1 cellular context compared by ENCODE assay signal in genomic region chr1:52925571-52926005, GRCh38.
A peak's percentile ranks its signal among the peaks of the same experiment; 100 is the strongest.
TF ChIP-seq lines count a peak whose summit lies in the region.

No MANE protein-coding gene starts in this region.

TF ChIP-seq in HepG2, 621 proteins besides CTCF, POLR2A, EP300 and RAD21 (continued from another document and continues in another):
- peak; percentile 76 for TF ChIP-seq PAXIP1 (CRISPR knock-in tag; conservative IDR thresholded peaks at IDR 0.05)
- TF ChIP-seq SKIL (CRISPR knock-in tag; IDR thresholded peaks at IDR 0.05; ENCODE audit: borderline replicate concordance), result no peak; the same call in 1 of the 2 replicates
- peak; percentile 60; the same call in 1 of the 2 replicates for TF ChIP-seq NFYC (CRISPR knock-in tag; IDR thresholded peaks at IDR 0.05)
- TF ChIP-seq GPBP1L1 (CRISPR knock-in tag; IDR thresholded peaks at IDR 0.05), result no peak
- peak; percentile 80 for TF ChIP-seq SOX5 (CRISPR knock-in tag; IDR thresholded peaks at IDR 0.05; ENCODE audit: borderline replicate concordance)
- no peak for TF ChIP-seq BCL3 (CRISPR knock-in tag; IDR thresholded peaks at IDR 0.05)
- TF ChIP-seq U2AF1 (optimal IDR thresholded peaks at IDR 0.05; ENCODE audit: low read depth, low read length), result no peak
- TF ChIP-seq FOXO1 (CRISPR knock-in tag; IDR thresholded peaks at IDR 0.05), result peak; percentile 25; the same call in 1 of the 2 replicates
- TF ChIP-seq FOXK1 (CRISPR knock-in tag; IDR thresholded peaks at IDR 0.05; ENCODE audit: borderline replicate concordance, low read depth), result peak; percentile 71; the same call in 1 of the 2 replicates
- no peak for TF ChIP-seq ZNF558 (CRISPR knock-in tag; IDR thresholded peaks at IDR 0.05; ENCODE audit: borderline replicate concordance)
- no peak for TF ChIP-seq MATR3 (CRISPR knock-in tag; IDR thresholded peaks at IDR 0.05)
- no peak for TF ChIP-seq FOXM1 (CRISPR knock-in tag; IDR thresholded peaks at IDR 0.05)
- TF ChIP-seq ZMYM2 (CRISPR knock-in tag; IDR thresholded peaks at IDR 0.05), result no peak
- TF ChIP-seq ZNF44 (CRISPR knock-in tag; IDR thresholded peaks at IDR 0.05), result no peak
- TF ChIP-seq ETS1 (CRISPR knock-in tag; IDR thresholded peaks at IDR 0.05), result no peak
- no peak for TF ChIP-seq NBN (conservative IDR thresholded peaks at IDR 0.05)
- TF ChIP-seq CSRNP1 (CRISPR knock-in tag; IDR thresholded peaks at IDR 0.05), result no peak
- TF ChIP-seq SRSF4 (IDR thresholded peaks at IDR 0.05; ENCODE audit: low read depth, low read length, poor library complexity, severe bottlenecking), result no peak
- TF ChIP-seq ZNF546 (CRISPR knock-in tag; conservative IDR thresholded peaks at IDR 0.05), result no peak
- TF ChIP-seq MED1 (CRISPR knock-in tag; IDR thresholded peaks at IDR 0.05), result peak; percentile 51; the same call in 1 of the 2 replicates
- TF ChIP-seq RFX3 (CRISPR knock-in tag; IDR thresholded peaks at IDR 0.05), result no peak
- TF ChIP-seq KLF15 (CRISPR knock-in tag; IDR thresholded peaks at IDR 0.05; ENCODE audit: borderline replicate concordance), result no peak
- TF ChIP-seq ZNF747 (CRISPR knock-in tag; IDR thresholded peaks at IDR 0.05; ENCODE audit: borderline replicate concordance), result no peak
- TF ChIP-seq HDAC2 (CRISPR knock-in tag; IDR thresholded peaks at IDR 0.05), result peak; percentile 57; the same call in 1 of the 2 replicates
- TF ChIP-seq ZNF800 (CRISPR knock-in tag; IDR thresholded peaks at IDR 0.05), result no peak
- TF ChIP-seq ZNF691 (CRISPR knock-in tag; IDR thresholded peaks at IDR 0.05; ENCODE audit: borderline replicate concordance, low read depth), result no peak
- TF ChIP-seq MBD4 (IDR thresholded peaks at IDR 0.05; ENCODE audit: borderline replicate concordance, low read length), result no peak
- no peak for TF ChIP-seq ZNF124 (CRISPR knock-in tag; IDR thresholded peaks at IDR 0.05)
- TF ChIP-seq ZNF788 (CRISPR knock-in tag; IDR thresholded peaks at IDR 0.05; ENCODE audit: borderline replicate concordance), result no peak
- no peak for TF ChIP-seq PHF8 (CRISPR knock-in tag; IDR thresholded peaks at IDR 0.05)
- TF ChIP-seq CCAR2 (optimal IDR thresholded peaks at IDR 0.05; ENCODE audit: low read depth, low read length), result no peak
- TF ChIP-seq KLF11 (CRISPR knock-in tag; IDR thresholded peaks at IDR 0.05), result no peak
- no peak for TF ChIP-seq ZNF577 (CRISPR knock-in tag; IDR thresholded peaks at IDR 0.05; ENCODE audit: borderline replicate concordance, low read depth)
- TF ChIP-seq SETDB1 (CRISPR knock-in tag; IDR thresholded peaks at IDR 0.05; ENCODE audit: borderline replicate concordance), result no peak
- TF ChIP-seq ZNF574 (CRISPR knock-in tag; IDR thresholded peaks at IDR 0.05), result no peak
- no peak for TF ChIP-seq ZNF468 (CRISPR knock-in tag; IDR thresholded peaks at IDR 0.05)
- no peak for TF ChIP-seq RFX5 (IDR thresholded peaks at IDR 0.05; ENCODE audit: low read depth, low read length)
- TF ChIP-seq ZBTB7A (CRISPR knock-in tag; IDR thresholded peaks at IDR 0.05), result no peak
- peak; percentile 83 for TF ChIP-seq HNF4G (IDR thresholded peaks at IDR 0.05; ENCODE audit: borderline replicate concordance, low read depth, low read length)
- TF ChIP-seq HNF4G (CRISPR knock-in tag; IDR thresholded peaks at IDR 0.05; ENCODE audit: borderline replicate concordance, low read depth), result no peak
- TF ChIP-seq MYC (CRISPR knock-in tag; IDR thresholded peaks at IDR 0.05; ENCODE audit: borderline replicate concordance), result no peak
- TF ChIP-seq BCL6 (CRISPR knock-in tag; IDR thresholded peaks at IDR 0.05), result 0 out of 2 replicates have a peak, but pooled peaks have one; percentile 45
- no peak for TF ChIP-seq EEA1 (CRISPR knock-in tag; IDR thresholded peaks at IDR 0.05; ENCODE audit: borderline replicate concordance)
- peak; percentile 39; the same call in 1 of the 2 replicates for TF ChIP-seq NCOA2 (CRISPR knock-in tag; IDR thresholded peaks at IDR 0.05)
- no peak for TF ChIP-seq RORA (CRISPR knock-in tag; IDR thresholded peaks at IDR 0.05)
- no peak for TF ChIP-seq SRSF1 (optimal IDR thresholded peaks at IDR 0.05; ENCODE audit: low read depth, low read length)
- TF ChIP-seq ATF1 (CRISPR knock-in tag; IDR thresholded peaks at IDR 0.05), result peak; percentile 57
- 0 out of 2 replicates have a peak, but pooled peaks have one; percentile 70 for TF ChIP-seq ZFP90 (CRISPR knock-in tag; IDR thresholded peaks at IDR 0.05; ENCODE audit: borderline replicate concordance)
- TF ChIP-seq CBX5 (CRISPR knock-in tag; IDR thresholded peaks at IDR 0.05; ENCODE audit: borderline replicate concordance), result no peak
- 0 out of 2 replicates have a peak, but pooled peaks have one; percentile 16 for TF ChIP-seq CHD4 (IDR thresholded peaks at IDR 0.05; ENCODE audit: borderline replicate concordance, low read length)
- no peak for TF ChIP-seq JARID2 (CRISPR knock-in tag; IDR thresholded peaks at IDR 0.05; ENCODE audit: insufficient replicate concordance)
- no peak for TF ChIP-seq TAF1 (CRISPR knock-in tag; IDR thresholded peaks at IDR 0.05)
- no peak for TF ChIP-seq ZNF678 (CRISPR knock-in tag; IDR thresholded peaks at IDR 0.05)
